ENCODE assay signal across 1 cellular context in the genomic region with DNA sequence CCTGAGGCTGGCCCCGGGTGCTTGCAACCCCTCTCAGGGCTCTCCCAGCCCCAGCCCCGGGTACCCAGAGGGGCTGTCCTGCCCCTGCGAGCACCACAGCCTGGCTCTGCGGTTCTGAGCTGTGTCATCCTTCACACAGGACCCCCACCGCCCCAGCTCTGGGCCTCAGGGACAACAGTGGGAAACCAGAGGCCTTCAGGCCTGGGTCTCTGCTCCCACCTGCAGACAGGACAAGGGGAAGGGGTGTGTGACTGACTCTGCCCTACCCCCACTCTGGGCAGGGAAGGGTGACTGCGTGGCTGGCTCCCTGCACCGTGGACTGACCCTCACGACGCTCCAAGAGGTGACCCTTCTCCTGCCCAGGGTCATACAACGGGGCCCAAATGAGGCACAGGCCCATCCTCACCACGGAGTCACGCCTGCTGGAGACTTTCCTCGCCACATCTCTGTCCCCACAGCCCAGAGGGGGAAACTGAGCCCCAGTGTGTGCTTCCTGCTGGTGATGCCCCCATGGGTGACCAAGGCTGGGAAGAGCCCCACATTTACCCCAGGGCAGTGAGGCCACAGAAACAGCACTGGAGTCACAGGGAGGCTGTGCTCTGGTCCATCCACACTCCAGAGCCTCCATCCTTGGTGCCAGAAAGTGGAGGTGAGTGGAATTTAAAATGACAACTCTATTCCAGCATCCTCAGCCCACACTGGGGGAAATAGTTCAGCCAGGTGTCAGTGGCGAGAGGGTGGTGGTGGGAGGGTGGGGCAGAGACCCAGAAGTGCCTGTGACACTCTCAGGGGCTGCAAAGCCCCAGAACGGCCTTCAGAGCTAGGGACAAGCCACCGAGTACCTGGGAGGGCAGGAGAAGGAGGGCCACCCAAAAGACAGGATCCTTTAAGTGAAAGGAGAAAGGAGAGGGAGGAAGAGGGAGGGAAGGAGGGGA.
TF ChIP-seq lines count a peak whose summit lies in the region.

No MANE protein-coding gene starts in this region.

TF ChIP-seq in IMR-90, 13 proteins besides CTCF, POLR2A, EP300 and RAD21:
- no peak for TF ChIP-seq BHLHE40 (IDR thresholded peaks at IDR 0.05; ENCODE audit: low read depth, low read length)
- TF ChIP-seq FOS (IDR thresholded peaks at IDR 0.05; ENCODE audit: low read depth, low read length) = no peak
- TF ChIP-seq RFX5 (IDR thresholded peaks at IDR 0.05; ENCODE audit: low read depth, low read length) = no peak
- no peak for TF ChIP-seq MAFK (IDR thresholded peaks at IDR 0.05; ENCODE audit: low read depth, low read length)
- no peak for TF ChIP-seq SMC3 (IDR thresholded peaks at IDR 0.05; ENCODE audit: low read depth, low read length)
- TF ChIP-seq MXI1 (IDR thresholded peaks at IDR 0.05; ENCODE audit: borderline replicate concordance, low read depth, low read length) = no peak
- TF ChIP-seq, protein P1, sequence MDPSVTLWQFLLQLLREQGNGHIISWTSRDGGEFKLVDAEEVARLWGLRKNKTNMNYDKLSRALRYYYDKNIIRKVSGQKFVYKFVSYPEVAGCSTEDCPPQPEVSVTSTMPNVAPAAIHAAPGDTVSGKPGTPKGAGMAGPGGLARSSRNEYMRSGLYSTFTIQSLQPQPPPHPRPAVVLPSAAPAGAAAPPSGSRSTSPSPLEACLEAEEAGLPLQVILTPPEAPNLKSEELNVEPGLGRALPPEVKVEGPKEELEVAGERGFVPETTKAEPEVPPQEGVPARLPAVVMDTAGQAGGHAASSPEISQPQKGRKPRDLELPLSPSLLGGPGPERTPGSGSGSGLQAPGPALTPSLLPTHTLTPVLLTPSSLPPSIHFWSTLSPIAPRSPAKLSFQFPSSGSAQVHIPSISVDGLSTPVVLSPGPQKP (IDR thresholded peaks at IDR 0.05; ENCODE audit: borderline replicate concordance, low read depth, low read length) = no peak
- TF ChIP-seq, protein P2, sequence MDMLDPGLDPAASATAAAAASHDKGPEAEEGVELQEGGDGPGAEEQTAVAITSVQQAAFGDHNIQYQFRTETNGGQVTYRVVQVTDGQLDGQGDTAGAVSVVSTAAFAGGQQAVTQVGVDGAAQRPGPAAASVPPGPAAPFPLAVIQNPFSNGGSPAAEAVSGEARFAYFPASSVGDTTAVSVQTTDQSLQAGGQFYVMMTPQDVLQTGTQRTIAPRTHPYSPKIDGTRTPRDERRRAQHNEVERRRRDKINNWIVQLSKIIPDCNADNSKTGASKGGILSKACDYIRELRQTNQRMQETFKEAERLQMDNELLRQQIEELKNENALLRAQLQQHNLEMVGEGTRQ (IDR thresholded peaks at IDR 0.05; ENCODE audit: low read depth, low read length) = no peak
- TF ChIP-seq CHD1 (IDR thresholded peaks at IDR 0.05; ENCODE audit: low read depth, low read length) = no peak
- no peak for TF ChIP-seq MAZ (IDR thresholded peaks at IDR 0.05; ENCODE audit: borderline replicate concordance, low read depth, low read length)
- TF ChIP-seq RCOR1 (IDR thresholded peaks at IDR 0.05; ENCODE audit: insufficient replicate concordance, low read length) = no peak
- TF ChIP-seq NFE2L2 (IDR thresholded peaks at IDR 0.05; ENCODE audit: low read depth, low read length) = no peak
- TF ChIP-seq CEBPB (IDR thresholded peaks at IDR 0.05; ENCODE audit: low read depth, low read length) = no peak
TF ChIP-seq in IMR-90: peak in this region for 0.
